In genomic region chr1:233269656-233270055, GRCh38 we compare ENCODE assay signal across 22 cellular contexts. TPM values are rescaled to one million over a fixed set of nuclear protein-coding genes. Genes with fewer than 3 reads are reported as not detected.
DNase-seq lines count a peak whose midpoint lies in the region; TF ChIP-seq lines count a peak whose summit lies in the region.
"Had no signal": no experiment of that assay in that cellular context is flagged by ENCODE, and none has a peak within 500 bp of the region (broad histone marks: within the 10 kb centered on the region; RNA-seq: fewer than 3 reads in every experiment).

No MANE protein-coding gene starts in this region.

- no peaks in the 10 kb centered on the region for H3K9me3 Mint-ChIP-seq in HFFc6
- H3K9me3 Mint-ChIP-seq: activated T-cell treated with anti-CD3 and anti-CD28 coated beads, Interleukin-2, amount 50 U/mL, for 4 hours; immature natural killer cell; nephron had no signal

- TF ChIP-seq CTCF in AG04450 (IDR thresholded peaks at IDR 0.05; ENCODE audit: low read depth, low read length) (no peak), HFFc6 (IDR thresholded peaks at IDR 0.05) (no peak), astrocyte of the spinal cord (IDR thresholded peaks at IDR 0.05; ENCODE audit: low read depth, low read length) (no peak), thyroid gland (IDR thresholded peaks at IDR 0.05) (no peak)

- H3K27ac ChIP-seq in AG04450 (ENCODE audit: low read depth, low read length), result no peak overlapping the region
- no peak overlapping the region for H3K27ac ChIP-seq in thyroid gland
- H3K27ac ChIP-seq: BLaER1, stomach, uterus had no signal

- H3K36me3 ChIP-seq in thyroid gland, result no peaks in the 10 kb centered on the region
- H3K36me3 ChIP-seq: BLaER1, stomach, uterus had no signal

- WGBS in thyroid gland, 2 donors, result 35 to 53% methylated on average over 2 of the region's 2 CpGs

- H3K4me1 Mint-ChIP-seq in HFFc6 (ENCODE audit: low read depth), result peaks cover 8% of the 10 kb centered on the region; the same call in 1 of the 2 replicates
- H3K4me1 Mint-ChIP-seq: immature natural killer cell, nephron had no signal

- peak; percentile 13 for DNase-seq in AG04450 (ENCODE audit: low read depth, low spot score)
- peak; percentile 15 for DNase-seq in HFFc6
- peak; percentile 38 for DNase-seq in astrocyte of the spinal cord (ENCODE audit: low read depth, low spot score)
- peak; percentile 48 for DNase-seq in kidney glomerular epithelial cell (lab: John Stamatoyannopoulos, UW)
- DNase-seq in thyroid gland, result no peak
- no peak for DNase-seq in LoVo (ENCODE audit: low spot score)
- DNase-seq in NCI-H510A (lab: John Stamatoyannopoulos, UW), result no peak
- no peak for DNase-seq in NCI-H524 (lab: John Stamatoyannopoulos, UW)
- DNase-seq: activated CD4-positive, alpha-beta T cell treated with anti-CD3 and anti-CD28 coated beads, Interleukin-2, amount 50 U/mL, for 4 hours; activated T-cell treated with anti-CD3 and anti-CD28 coated beads, Interleukin-2, amount 50 U/mL, for 4 hours; DMS153; HCEC 1CT; immature natural killer cell; NCI-H1092; NCI-H2107; NCI-H69; stimulated activated CD4-positive, alpha-beta T cell treated with anti-CD3 and anti-CD28 coated beads, Interleukin-15, amount 100 ng/mL, for 24 hours; stomach; uterus had no signal

- H3K4me3 ChIP-seq in AG04450 (ENCODE audit: low read depth, low read length), result no peak overlapping the region
- H3K4me3 ChIP-seq in astrocyte of the spinal cord (ENCODE audit: low read depth, low read length), result no peak overlapping the region
- no peak overlapping the region for H3K4me3 ChIP-seq in thyroid gland (replicated peaks in 1 of 3)
- H3K4me3 ChIP-seq: BLaER1, stomach, uterus had no signal

- no peaks in the 10 kb centered on the region for H3K27me3 Mint-ChIP-seq in HFFc6 (ENCODE audit: insufficient read depth)
- H3K27me3 Mint-ChIP-seq: progenitor cell of endocrine pancreas had no signal

- H3K27me3 ChIP-seq in AG04450 (ENCODE audit: control insufficient read depth, insufficient read depth, low read length) (no peaks in the 10 kb centered on the region), thyroid gland (no peaks in the 10 kb centered on the region)
- H3K27me3 ChIP-seq: BLaER1, stomach, uterus had no signal

- no peak overlapping the region for H3K4me3 Mint-ChIP-seq in HFFc6
- H3K4me3 Mint-ChIP-seq: activated T-cell treated with anti-CD3 and anti-CD28 coated beads, Interleukin-2, amount 50 U/mL, for 4 hours; immature natural killer cell; nephron had no signal

- intact Hi-C loops in thyroid gland (cut with DNase I), result no loop called here

- no peak for TF ChIP-seq POLR2A in thyroid gland (IDR thresholded peaks at IDR 0.05)

- no peaks in the 10 kb centered on the region for H3K4me1 ChIP-seq in thyroid gland
- H3K4me1 ChIP-seq: BLaER1, stomach, uterus had no signal

- CTCF ChIA-PET in AG04450 (lab: Charles Lee), result no interaction called here

- POLR2A ChIA-PET in AG04450 (lab: Yijun Ruan, JAX), result no interaction called here

- no peak overlapping the region for H3K27ac Mint-ChIP-seq in HFFc6
- H3K27ac Mint-ChIP-seq: immature natural killer cell, nephron, progenitor cell of endocrine pancreas had no signal

- H3K36me3 Mint-ChIP-seq in HFFc6 (ENCODE audit: low read depth), result peaks cover 16% of the 10 kb centered on the region

- H3K9me3 ChIP-seq in AG04450 (ENCODE audit: control insufficient read depth, insufficient read depth, low read length) (no peaks in the 10 kb centered on the region), thyroid gland (no peaks in the 10 kb centered on the region)
- H3K9me3 ChIP-seq: BLaER1, stomach, uterus had no signal

- in situ Hi-C loops in astrocyte of the spinal cord (cut with HindIII; ENCODE audit: low sequenced_read_pairs), result no loop called here

RNA-seq across cellular contexts. Expression of gene PCNX2, which starts 25.9 kb away (rescaled TPM):
- 29.8 and 32.3 TPM in 2 replicates for polyA plus RNA-seq in AG04450 (2011; rRNA removed)
- polyA minus RNA-seq in AG04450 (2011; rRNA and poly(A)+ RNA removed), result 138 and 145 TPM in 2 replicates
- total RNA-seq in HFFc6 (2021; fragmentation: NEBNext Ultra II Directional; extraction: Animal tissue kit (Norgen Biotek cat#: 25700)), result 10 to 100 TPM in 5 of 6 experiments, 1 to 10 TPM in 1; 9.9 to 15.6 (median 13.5) TPM
- 10 to 100 TPM; 12.1 to 35.1 (median 15.8) TPM for total RNA-seq in thyroid gland

RNA-seq across cellular contexts. Expression of gene MAP3K21, which starts 57.9 kb away (rescaled TPM):
- 0.24 and 0.42 TPM in 2 replicates for polyA plus RNA-seq in AG04450 (2011; rRNA removed)
- polyA minus RNA-seq in AG04450 (2011; rRNA and poly(A)+ RNA removed), result 0.55 and 0.70 TPM in 2 replicates
- total RNA-seq in HFFc6 (2021; fragmentation: NEBNext Ultra II Directional; extraction: Animal tissue kit (Norgen Biotek cat#: 25700)), result under 1 TPM in 3 of 6 experiments, not detected in 3; 0.06 to 0.09 (median 0.09) TPM
- total RNA-seq in thyroid gland, result 10 to 100 TPM in 1 of 4 donors, 1 to 10 TPM in 3; 6.4 to 12.4 (median 9.0) TPM

Comparison
In these comparisons a context has a peak if more than half of its experiments do, and no peak if none do; other contexts are left out.
1. DNase-seq: peak in AG04450 (single experiment), HFFc6 (single experiment), astrocyte of the spinal cord (single experiment) and kidney glomerular epithelial cell (single experiment); none in thyroid gland (0 of 2), LoVo (single experiment), NCI-H510A (single experiment) and NCI-H524 (0 of 2).
2. RNA of gene MAP3K21, which starts 57.9 kb away (total RNA-seq): 6.4 to 12.4 TPM in thyroid gland; 0.06 to 0.09 TPM in HFFc6; every median in the first group is over 4 times any median in the second.